18 cellular contexts compared by ENCODE assay signal in the genomic region with DNA sequence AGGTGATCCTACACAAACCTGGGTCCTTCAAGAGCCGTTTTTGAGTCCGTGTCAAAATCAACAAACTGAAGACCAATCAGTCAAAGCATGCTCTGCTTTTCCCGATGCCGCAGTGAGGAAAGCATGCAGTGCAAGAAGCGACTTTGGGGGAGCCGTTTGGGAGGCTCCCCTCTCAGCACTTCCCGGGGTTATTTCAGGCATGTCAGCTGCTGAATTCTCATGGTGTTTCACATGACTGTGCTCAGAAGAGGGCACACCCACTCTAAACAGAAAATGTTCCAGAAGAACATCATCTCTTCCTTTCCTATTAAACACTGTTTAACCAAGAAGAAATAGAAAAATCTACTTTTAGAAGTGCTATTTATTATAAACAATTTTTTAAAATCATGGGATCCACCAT.
"Had no signal": no experiment of that assay in that cellular context is flagged by ENCODE, and none has a peak within 500 bp of the region (broad histone marks: within the 10 kb centered on the region; RNA-seq: fewer than 3 reads in every experiment).

No MANE protein-coding gene starts in this region.

- DNase-seq: colonic mucosa; dermis blood vessel endothelial cell; esophagus squamous epithelium; foreskin keratinocyte; hypothalamus; islet precursor cell; left lung; mesendoderm; naive thymus-derived CD8-positive, alpha-beta T cell; ovary; right lobe of liver; spleen; stimulated activated CD4-positive, alpha-beta T cell treated with anti-CD3 and anti-CD28 coated beads, Interleukin-15, amount 100 ng/mL, for 24 hours; stimulated activated CD4-positive, alpha-beta T cell treated with anti-CD3 and anti-CD28 coated beads, Interleukin-1b, Interleukin-23, amount 100 ng/mL, for 48 hours; stimulated activated CD4-positive, alpha-beta T cell treated with anti-CD3 and anti-CD28 coated beads, Interleukin-4, amount 100 ng/mL, for 24 hours had no signal

- H3K9me3 ChIP-seq: colonic mucosa, ovary, right lobe of liver had no signal

- ATAC-seq: foreskin keratinocyte; left lung; naive thymus-derived CD8-positive, alpha-beta T cell; right lobe of liver; stimulated activated memory B cell treated with anti-CD40 and anti-IgM and Interleukin-4, amounts not matched to agents 10 μg/mL and 1 μg/mL and 100 μg/mL, for 72 hours had no signal

- H3K27ac ChIP-seq: colonic mucosa, esophagus squamous epithelium, foreskin keratinocyte, left lung, ovary, right lobe of liver, spleen, tibial nerve had no signal

- H3K27me3 ChIP-seq: colonic mucosa, esophagus squamous epithelium, foreskin keratinocyte, left lung, ovary, right lobe of liver, spleen, tibial nerve had no signal

- H3K36me3 ChIP-seq: colonic mucosa, esophagus squamous epithelium, left lung, ovary, right lobe of liver, spleen, tibial nerve had no signal

- H3K4me3 ChIP-seq: colonic mucosa, esophagus squamous epithelium, left lung, lung, ovary, right lobe of liver, spleen, tibial nerve had no signal

- H3K4me1 ChIP-seq: colonic mucosa, esophagus squamous epithelium, foreskin keratinocyte, left lung, right lobe of liver, spleen had no signal
